Comparison of ENCODE assay signal across 1 cellular context in the genomic region with DNA sequence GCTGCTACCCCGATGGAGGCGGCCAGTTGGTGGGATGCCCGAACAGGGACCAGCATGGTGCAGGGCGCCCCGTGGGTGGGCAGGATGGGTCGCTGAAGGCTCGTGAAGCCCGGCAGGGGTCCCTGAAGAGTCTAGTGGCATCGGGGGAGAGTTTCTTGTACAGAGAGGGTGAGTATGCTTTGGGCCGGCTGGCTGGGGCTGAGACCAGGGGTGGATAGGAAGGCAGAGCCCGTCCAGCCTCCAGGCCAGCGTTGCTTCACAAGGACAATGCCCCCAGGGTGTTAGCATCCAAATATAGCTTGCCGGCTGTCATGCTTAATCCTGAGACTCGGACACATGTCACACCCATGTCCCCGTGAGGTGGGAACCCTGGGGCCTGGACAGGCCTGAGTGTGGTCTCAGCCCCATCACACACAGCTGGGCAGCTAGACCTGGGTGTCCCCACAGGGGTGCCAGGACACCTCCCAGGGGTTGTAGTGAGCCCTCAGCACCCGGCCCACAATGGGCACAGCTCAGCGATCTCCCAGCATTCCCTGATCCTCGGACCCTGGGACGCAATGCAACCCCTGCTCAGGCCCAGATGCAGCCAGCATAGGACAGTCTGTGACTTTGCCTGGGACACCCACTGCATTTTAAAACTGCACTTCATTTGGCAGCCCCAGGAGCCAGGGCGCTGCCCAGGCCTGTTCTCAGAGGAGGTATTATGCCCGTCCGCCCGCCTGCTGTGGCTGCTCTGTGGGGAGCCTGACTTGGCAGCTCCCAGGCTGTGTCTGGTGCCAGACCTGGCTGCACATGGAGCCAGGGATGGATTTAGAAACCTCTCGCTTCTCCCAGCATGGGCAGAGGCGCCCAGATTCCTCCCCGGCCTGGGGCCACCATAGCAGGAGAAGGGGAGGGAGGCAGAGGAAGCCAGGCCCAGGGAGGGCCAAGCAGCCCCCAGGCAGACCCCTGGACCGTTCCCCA.
TF ChIP-seq lines count a peak whose summit lies in the region.

No MANE protein-coding gene starts in this region.

TF ChIP-seq in HepG2, 621 proteins besides CTCF, POLR2A, EP300 and RAD21:
- TF ChIP-seq ZNF550 (CRISPR knock-in tag; IDR thresholded peaks at IDR 0.05; ENCODE audit: borderline replicate concordance): no peak
- no peak for TF ChIP-seq ZNF17 (CRISPR knock-in tag; IDR thresholded peaks at IDR 0.05)
- TF ChIP-seq NR2C2 (CRISPR knock-in tag; IDR thresholded peaks at IDR 0.05; ENCODE audit: borderline replicate concordance): no peak
- no peak for TF ChIP-seq FOXA3 (CRISPR knock-in tag; IDR thresholded peaks at IDR 0.05)
- no peak for TF ChIP-seq YY1 (IDR thresholded peaks at IDR 0.05; ENCODE audit: insufficient read depth, insufficient replicate concordance, low read depth, low read length)
- TF ChIP-seq RAD51 (IDR thresholded peaks at IDR 0.05; ENCODE audit: borderline replicate concordance): no peak
- TF ChIP-seq ZNF598 (CRISPR knock-in tag; IDR thresholded peaks at IDR 0.05; ENCODE audit: borderline replicate concordance): no peak
- no peak for TF ChIP-seq TOE1 (CRISPR knock-in tag; IDR thresholded peaks at IDR 0.05)
- TF ChIP-seq ZBTB20 (CRISPR knock-in tag; IDR thresholded peaks at IDR 0.05; ENCODE audit: borderline replicate concordance, low read depth): no peak
- no peak for TF ChIP-seq ZSCAN12 (CRISPR knock-in tag; IDR thresholded peaks at IDR 0.05)
- no peak for TF ChIP-seq NFATC3 (CRISPR knock-in tag; IDR thresholded peaks at IDR 0.05)
- no peak for TF ChIP-seq CC2D1A (CRISPR knock-in tag; IDR thresholded peaks at IDR 0.05)
- no peak for TF ChIP-seq ZBTB43 (CRISPR knock-in tag; conservative IDR thresholded peaks at IDR 0.05)
- TF ChIP-seq NR3C1 (CRISPR knock-in tag; IDR thresholded peaks at IDR 0.05): no peak
